Comparison of ENCODE assay signal across 19 cellular contexts in genomic region chr6:66307490-66307889, GRCh38.
"Had no signal": no experiment of that assay in that cellular context is flagged by ENCODE, and none has a peak within 500 bp of the region (broad histone marks: within the 10 kb centered on the region; RNA-seq: fewer than 3 reads in every experiment).

No MANE protein-coding gene starts in this region.

- FAIRE-seq: frontal cortex had no signal

- H3K27ac Mint-ChIP-seq: activated CD4-positive, alpha-beta memory T cell treated with anti-CD3 and anti-CD28 coated beads, Interleukin-2, amount 10 ng/mL, durations not matched to agents 7 days and 5 days; activated naive CD4-positive, alpha-beta T cell treated with anti-CD3 and anti-CD28 coated beads, Interleukin-2, amount 50 U/mL, for 24 hours; nephron progenitor cell had no signal

- ATAC-seq: activated T-cell treated with anti-CD3 and anti-CD28 coated beads, Interleukin-2, amount 50 U/mL, for 4 hours; body of pancreas; right cardiac atrium had no signal

- H3K9me3 ChIP-seq: body of pancreas, prostate gland had no signal

- H3K27me3 Mint-ChIP-seq: activated CD4-positive, alpha-beta memory T cell treated with anti-CD3 and anti-CD28 coated beads, Interleukin-2, amount 10 ng/mL, durations not matched to agents 7 days and 5 days; activated naive CD4-positive, alpha-beta T cell treated with anti-CD3 and anti-CD28 coated beads, Interleukin-2, amount 50 U/mL, for 24 hours; central memory CD8-positive, alpha-beta T cell had no signal

- H3K27me3 ChIP-seq: adrenal gland, body of pancreas had no signal

- H3K36me3 Mint-ChIP-seq: activated naive CD4-positive, alpha-beta T cell treated with anti-CD3 and anti-CD28 coated beads, Interleukin-2, amount 50 U/mL, for 24 hours had no signal

- H3K4me2 ChIP-seq: smooth muscle cell had no signal

- DNase-seq: activated CD4-positive, alpha-beta memory T cell treated with anti-CD3 and anti-CD28 coated beads, Interleukin-2, amount 10 ng/mL, durations not matched to agents 7 days and 5 days; activated CD4-positive, alpha-beta T cell treated with anti-CD3 and anti-CD28 coated beads for 4 hours; activated effector memory CD4-positive, alpha-beta T cell treated with anti-CD3 and anti-CD28 coated beads, Interleukin-2, amount 50 U/mL, for 16 hours; activated T-cell treated with anti-CD3 and anti-CD28 coated beads, Interleukin-2, amount 50 U/mL, for 4 hours; adrenal gland; body of pancreas; effector memory CD4-positive, alpha-beta T cell; head of caudate nucleus; nephron progenitor cell; right cardiac atrium; stimulated activated CD4-positive, alpha-beta T cell treated with anti-CD3 and anti-CD28 coated beads, Interleukin-4, amount 100 ng/mL, for 4 hours; stimulated activated CD8-positive, alpha-beta memory T cell treated with anti-CD3 and anti-CD28 coated beads, Interleukin-4, amount 100 ng/mL, for 48 hours; stimulated activated naive CD4-positive, alpha-beta T cell treated with Interleukin-2 at 50 U/mL for 16 hours; trophoblast cell had no signal

- H3K4me1 ChIP-seq: adrenal gland, body of pancreas, prostate gland had no signal

- H3K4me3 Mint-ChIP-seq: activated CD4-positive, alpha-beta memory T cell treated with anti-CD3 and anti-CD28 coated beads, Interleukin-2, amount 10 ng/mL, durations not matched to agents 7 days and 5 days; activated naive CD4-positive, alpha-beta T cell treated with anti-CD3 and anti-CD28 coated beads, Interleukin-2, amount 50 U/mL, for 24 hours; activated T-cell treated with anti-CD3 and anti-CD28 coated beads, Interleukin-2, amount 50 U/mL, for 4 hours; central memory CD8-positive, alpha-beta T cell; nephron progenitor cell had no signal

- H3K4me3 ChIP-seq: adrenal gland, body of pancreas, prostate gland, smooth muscle cell had no signal

- H3K27ac ChIP-seq: adrenal gland, body of pancreas, prostate gland had no signal

- H3K36me3 ChIP-seq: adrenal gland, prostate gland had no signal

- H3K4me1 Mint-ChIP-seq: activated CD4-positive, alpha-beta memory T cell treated with anti-CD3 and anti-CD28 coated beads, Interleukin-2, amount 10 ng/mL, durations not matched to agents 7 days and 5 days; activated naive CD4-positive, alpha-beta T cell treated with anti-CD3 and anti-CD28 coated beads, Interleukin-2, amount 50 U/mL, for 24 hours; central memory CD8-positive, alpha-beta T cell; nephron progenitor cell had no signal
